Comparison of ENCODE assay signal across 1 cellular context in the genomic region with DNA sequence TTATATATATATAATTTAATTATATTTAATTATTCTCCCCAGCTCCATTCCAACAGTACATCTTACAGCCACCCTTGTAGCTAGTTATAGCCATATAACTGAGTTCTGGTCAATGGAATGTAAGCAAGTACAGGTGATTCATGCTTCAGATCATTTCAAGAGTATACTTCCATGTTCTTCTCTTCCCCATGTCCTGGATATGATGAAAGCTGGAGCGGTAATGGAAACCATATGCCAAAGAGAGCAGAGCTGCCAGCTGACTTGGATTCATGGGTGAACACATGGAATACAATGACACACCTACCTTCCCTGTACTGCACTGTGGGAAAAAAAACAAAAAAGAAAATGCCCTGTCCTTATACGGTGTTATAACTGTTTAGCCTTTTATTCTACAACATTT.
TF ChIP-seq lines count a peak whose summit lies in the region.

No MANE protein-coding gene starts in this region.

TF ChIP-seq in IMR-90, 13 proteins besides CTCF, POLR2A, EP300 and RAD21:
- peak; percentile 81 for TF ChIP-seq CEBPB (IDR thresholded peaks at IDR 0.05; ENCODE audit: low read depth, low read length)
- peak; percentile 36; the same call in 1 of the 2 replicates for TF ChIP-seq FOS (IDR thresholded peaks at IDR 0.05; ENCODE audit: low read depth, low read length)
- TF ChIP-seq RCOR1 (IDR thresholded peaks at IDR 0.05; ENCODE audit: insufficient replicate concordance, low read length) = peak; percentile 18
- peak; percentile 64; the same call in 1 of the 2 replicates for TF ChIP-seq MXI1 (IDR thresholded peaks at IDR 0.05; ENCODE audit: borderline replicate concordance, low read depth, low read length)
- TF ChIP-seq SMC3 (IDR thresholded peaks at IDR 0.05; ENCODE audit: low read depth, low read length) = no peak
- TF ChIP-seq BHLHE40 (IDR thresholded peaks at IDR 0.05; ENCODE audit: low read depth, low read length) = no peak
